In genomic region chr6:10416516-10416862, GRCh38 we compare ENCODE assay signal across 1 cellular context.
TF ChIP-seq lines count a peak whose summit lies in the region.

No MANE protein-coding gene starts in this region.

TF ChIP-seq in H1, 55 proteins besides CTCF, POLR2A, EP300 and RAD21:
- TF ChIP-seq TBP (IDR thresholded peaks at IDR 0.05; ENCODE audit: low read depth, low read length) (peak; percentile 37; the same call in 1 of the 2 replicates), GTF2F1 (IDR thresholded peaks at IDR 0.05; ENCODE audit: borderline replicate concordance, low read depth, low read length) (no peak)
